Comparison of ENCODE assay signal across 38 cellular contexts in genomic region chr11:31328698-31329097, GRCh38. TPM values are rescaled to one million over a fixed set of nuclear protein-coding genes. Genes with fewer than 3 reads are reported as not detected.
"Had no signal": no experiment of that assay in that cellular context is flagged by ENCODE, and none has a peak within 500 bp of the region (broad histone marks: within the 10 kb centered on the region; RNA-seq: fewer than 3 reads in every experiment).

No MANE protein-coding gene starts in this region.

- DNase-seq: activated effector memory CD4-positive, alpha-beta T cell treated with anti-CD3 and anti-CD28 coated beads, Interleukin-2, amount 50 U/mL, for 16 hours; activated effector memory CD4-positive, alpha-beta T cell treated with Interleukin-2 at 50 U/mL for 16 hours; activated gamma-delta T cell; activated gamma-delta T cell treated with Interleukin-2 at 50 U/mL for 16 hours; activated naive CD4-positive, alpha-beta T cell; activated naive CD4-positive, alpha-beta T cell treated with anti-CD3 and anti-CD28 coated beads for 36 hours; activated naive CD4-positive, alpha-beta T cell treated with anti-CD3 and anti-CD28 coated beads, Interleukin-2, amount 10 ng/mL, durations not matched to agents 7 days and 5 days; activated naive CD4-positive, alpha-beta T cell treated with anti-CD3 and anti-CD28 coated beads, Interleukin-2, amount 50 U/mL, for 16 hours; activated naive CD4-positive, alpha-beta T cell treated with Interleukin-2 at 50 U/mL for 16 hours; activated naive CD8-positive, alpha-beta T cell treated with anti-CD3 and anti-CD28 coated beads for 36 hours; activated naive CD8-positive, alpha-beta T cell treated with anti-CD3 and anti-CD28 coated beads, Interleukin-2, amount 10 ng/mL, durations not matched to agents 7 days and 5 days; activated naive CD8-positive, alpha-beta T cell treated with anti-CD3 and anti-CD28 coated beads, Interleukin-2, amount 50 U/mL, for 24 hours; activated T-cell treated with anti-CD3 and anti-CD28 coated beads, Interleukin-2, amount 50 U/mL, for 1 hour; activated T-cell treated with anti-CD3 and anti-CD28 coated beads, Interleukin-2, amount 50 U/mL, for 24 hours; activated T-cell treated with anti-CD3 and anti-CD28 coated beads, Interleukin-2, amount 50 U/mL, for 4 hours; activated T-cell treated with anti-CD3 and anti-CD28 coated beads, Interleukin-2, amount 50 U/mL, for 48 hours; activated T-cell treated with anti-CD3 and anti-CD28 coated beads, Interleukin-2, amount 50 U/mL, for 72 hours; adrenal gland; amniotic stem cell; amygdala; anterior cingulate cortex; aorta; body of pancreas; brain microvascular endothelial cell; caudate nucleus; central memory CD4-positive, alpha-beta T cell; cerebellar nuclear complex had no signal

- H3K9me3 ChIP-seq: adrenal gland, ascending aorta, body of pancreas, breast epithelium had no signal

- H3K36me3 ChIP-seq: adrenal gland, ascending aorta, brain microvascular endothelial cell, breast epithelium, cardiac muscle cell had no signal

- H3K27ac ChIP-seq: adrenal gland, ascending aorta, body of pancreas, brain microvascular endothelial cell, breast epithelium, cardiac muscle cell had no signal

- H3K4me1 ChIP-seq: adrenal gland, ascending aorta, body of pancreas, breast epithelium had no signal

- FAIRE-seq: astrocyte, bronchial epithelial cell had no signal

- H3K4me3 ChIP-seq: adrenal gland, ascending aorta, body of pancreas, breast epithelium, cardiac muscle cell had no signal

- ATAC-seq: activated naive CD4-positive, alpha-beta T cell treated with anti-CD3 and anti-CD28 coated beads, Interleukin-2, amount 50 U/mL, for 72 hours; activated naive CD8-positive, alpha-beta T cell treated with anti-CD3 and anti-CD28 coated beads, Interleukin-2, amount 50 U/mL, for 24 hours; activated T-cell treated with anti-CD3 and anti-CD28 coated beads, Interleukin-2, amount 50 U/mL, for 4 hours; activated T-cell treated with anti-CD3 and anti-CD28 coated beads, Interleukin-2, amount 50 U/mL, for 72 hours; activated T-helper 17 cell treated with anti-CD3 and anti-CD28 coated beads, Interleukin-2, amount 50 U/mL, for 72 hours; body of pancreas had no signal

- H3K27me3 ChIP-seq: adrenal gland, ascending aorta, body of pancreas, brain microvascular endothelial cell, breast epithelium, cardiac muscle cell had no signal

RNA-seq across cellular contexts. Expression of gene DCDC1, which starts 40.8 kb away (rescaled TPM):
- total RNA-seq: activated naive CD8-positive, alpha-beta T cell treated with anti-CD3 and anti-CD28 coated beads, Interleukin-2, amount 10 ng/mL, durations not matched to agents 7 days and 5 days; activated T-helper 1 cell treated with anti-CD3 and anti-CD28 coated beads, Interleukin-12 subunit alpha, Interleukin-12 subunit beta, Interleukin-2, Interleukin-4 antibody, amounts not matched to agents 30 ng/mL and 10 ng/mL and 1 ng/mL, durations not matched to agents 14 hours and 24 hours and 36 hours; activated T-helper 2 cell treated with anti-CD3 and anti-CD28 coated beads, Interferon-gamma antibody, Interleukin-2, Interleukin-4, amounts not matched to agents 10 μg/mL and 5 μg/mL and 100 μg/mL, durations not matched to agents 14 hours and 24 hours and 36 hours; ascending aorta; bronchial epithelial cell; cardiac septum; chondrocyte had no signal
- polyA plus RNA-seq: aorta, cardiac muscle cell had no signal
